Comparison of ENCODE assay signal across 14 cellular contexts in the genomic region with DNA sequence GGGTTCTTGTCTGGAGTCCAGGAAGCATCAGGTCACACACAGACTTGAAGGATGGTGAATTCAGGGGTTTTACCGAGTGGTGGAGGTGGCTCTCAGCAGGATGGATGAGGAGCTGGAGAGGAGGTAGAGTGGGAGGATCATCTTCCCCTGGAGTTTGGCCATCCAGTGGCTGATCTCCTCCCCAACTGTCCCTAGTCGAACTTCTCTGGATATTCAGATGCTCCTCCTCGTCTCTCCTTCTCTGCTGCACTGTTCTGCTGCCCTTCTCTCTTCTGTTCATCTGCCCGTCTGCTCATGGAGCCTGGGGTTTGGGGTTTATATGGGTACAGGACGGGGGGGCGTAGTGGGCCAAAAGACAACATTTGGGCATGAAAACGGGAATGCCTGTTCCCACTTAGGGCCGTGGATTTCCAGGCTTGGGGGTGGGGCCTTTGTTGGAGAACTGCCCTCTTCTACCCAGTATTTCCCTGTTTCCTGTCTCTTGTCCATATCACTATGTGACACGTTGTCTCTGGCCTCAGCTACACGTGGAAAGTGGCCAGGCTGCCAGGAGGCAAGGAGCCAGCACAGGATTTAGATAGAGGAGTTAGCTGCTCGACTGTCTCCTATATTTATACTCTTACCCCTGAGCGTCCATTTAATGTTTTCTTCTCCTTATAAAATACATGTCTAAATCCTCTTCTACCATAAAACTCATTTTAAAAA.
DNase-seq lines count a peak whose midpoint lies in the region; ATAC-seq, FAIRE-seq and TF ChIP-seq lines count a peak whose summit lies in the region.
"Had no signal": no experiment of that assay in that cellular context is flagged by ENCODE, and none has a peak within 500 bp of the region (broad histone marks: within the 10 kb centered on the region; RNA-seq: fewer than 3 reads in every experiment).

No MANE protein-coding gene starts in this region.

- ATAC-seq in IMR-90 (ENCODE audit: low read depth) (peak; percentile 10), body of pancreas (peak; percentile 35), gastrocnemius medialis (peak; percentile 66 to 75)

- H2BK20ac ChIP-seq in IMR-90 (ENCODE audit: low read depth, low read length) = peak overlapping the region; percentile 67

- peak overlapping the region; percentile 36; the same call in 1 of the 2 replicates for H3K18ac ChIP-seq in IMR-90 (ENCODE audit: low read depth, low read length)

- no peaks in the 10 kb centered on the region for H3K9me3 Mint-ChIP-seq in CD4-positive, alpha-beta memory T cell
- H3K9me3 Mint-ChIP-seq: CD8-positive, alpha-beta memory T cell had no signal

- dilution Hi-C loops in IMR-90 (cut with HindIII; ENCODE audit: low sequenced_read_pairs, unreplicated experiment) = no loop called here

- peak overlapping the region; percentile 80 for H4K91ac ChIP-seq in IMR-90 (ENCODE audit: insufficient read depth, low read depth, low read length)

- intact Hi-C loops in IMR-90 (cut with micrococcal nuclease) (loop anchor here (5.0 kb wide), 1 partner anchor 81 kb away; no protein-coding TSS in a partner anchor), body of pancreas (cut with DNase I) (no loop called here), gastrocnemius medialis (cut with DNase I; ENCODE audit: low total_unique reads) (loop anchor here (5.0 to 10.0 kb wide), 2 partner anchors 79 to 1308 kb away; partner anchors contain the start of genes GNPAT and SIPA1L2)
- intact Hi-C loops in CD4-positive, alpha-beta memory T cell (cut with micrococcal nuclease) = no loop called here

- H3K27me3 Mint-ChIP-seq in CD4-positive, alpha-beta memory T cell = peaks cover 0 to 2% of the 10 kb centered on the region in 2 donors

- CTCF ChIA-PET in IMR-90 (lab: Yijun Ruan, JAX) = no interaction called here
- CTCF ChIA-PET in CD4-positive, alpha-beta memory T cell (lab: Charles Lee; ENCODE audit: partially characterized antibody) = interaction anchor here (1.4 kb wide), 1 partner anchor 74 kb away, joined by 4 read pairs; no protein-coding TSS in a partner anchor

- H3K36me3 ChIP-seq in IMR-90 (ENCODE audit: control insufficient read depth, insufficient read depth, low read length) (no peaks in the 10 kb centered on the region), body of pancreas (replicated peaks in 1 of 2; ENCODE audit: insufficient read depth in 1 of 2, low read depth in 2 of 2) (no peaks in the 10 kb centered on the region), hepatocyte (replicated peaks; ENCODE audit: insufficient read depth, low read depth) (no peaks in the 10 kb centered on the region), gastrocnemius medialis (no peaks in the 10 kb centered on the region), Karpas-422 (ENCODE audit: insufficient read depth, low read length) (no peaks in the 10 kb centered on the region)
- no peaks in the 10 kb centered on the region for H3K36me3 ChIP-seq in CD4-positive, alpha-beta memory T cell (ENCODE audit: insufficient read depth, low read length)

- H3K4me1 ChIP-seq in IMR-90 (ENCODE audit: control insufficient read depth, insufficient read depth, low read length) (peaks cover 16% of the 10 kb centered on the region), body of pancreas (peaks cover 4% of the 10 kb centered on the region), hepatocyte (ENCODE audit: insufficient read depth) (peaks cover 62% of the 10 kb centered on the region), gastrocnemius medialis (peaks cover 30 to 44% of the 10 kb centered on the region in 2 donors), Karpas-422 (ENCODE audit: low read length) (no peaks in the 10 kb centered on the region)
- H3K4me1 ChIP-seq in CD4-positive, alpha-beta memory T cell (ENCODE audit: insufficient read depth, low read length) = no peaks in the 10 kb centered on the region

- H3K23ac ChIP-seq in IMR-90 (ENCODE audit: low read depth, low read length) = peak overlapping the region; percentile 89

- H3K14ac ChIP-seq in IMR-90 (replicated peaks; ENCODE audit: low read depth, low read length) = peak overlapping the region; percentile 78

- peak; percentile 52 for DNase-seq in IMR-90
- DNase-seq in body of pancreas = peak; percentile 16 to 63 (median 48)
- peak; percentile 66 for DNase-seq in hepatocyte (ENCODE audit: low spot score)
- peak; percentile 28 to 56 for DNase-seq in gastrocnemius medialis
- no peak for DNase-seq in Karpas-422
- DNase-seq in CD4-positive, alpha-beta memory T cell = no peak
- DNase-seq in D721Med (ENCODE audit: insufficient read length, low spot score) = no peak
- DNase-seq in D341Med (ENCODE audit: low spot score) = no peak
- DNase-seq: activated CD4-positive, alpha-beta T cell treated with anti-CD3 and anti-CD28 coated beads for 4 hours; activated naive CD4-positive, alpha-beta T cell treated with Interleukin-2 at 50 U/mL for 16 hours; CD8-positive, alpha-beta memory T cell; islet precursor cell; NCI-H345 had no signal

- H2AFZ ChIP-seq in IMR-90 (replicated peaks; ENCODE audit: low read length, poor library complexity) (peak overlapping the region; percentile 74), hepatocyte (no peak overlapping the region), Karpas-422 (ENCODE audit: low read length) (no peak overlapping the region)

- in situ Hi-C loops in IMR-90 (cut with MboI; ENCODE audit: low sequenced_read_pairs) = no loop called here
- in situ Hi-C loops in gastrocnemius medialis (cut with MboI; ENCODE audit: low sequenced_read_pairs in 4 of 4) = no loop called here

- H3K9me2 ChIP-seq in hepatocyte (replicated peaks; ENCODE audit: insufficient read depth) (no peaks in the 10 kb centered on the region), Karpas-422 (replicated peaks; ENCODE audit: insufficient read depth, low read length) (no peaks in the 10 kb centered on the region)

- H4K20me1 ChIP-seq in IMR-90 (ENCODE audit: insufficient read depth, low read length) (peaks cover 3% of the 10 kb centered on the region; the same call in 1 of the 2 replicates), hepatocyte (ENCODE audit: insufficient read depth, poor library complexity, severe bottlenecking) (peaks cover 4% of the 10 kb centered on the region), Karpas-422 (ENCODE audit: insufficient read depth, low read depth, low read length) (no peaks in the 10 kb centered on the region)

- POLR2A ChIA-PET in IMR-90 (lab: Charles Lee; ENCODE audit: unreplicated experiment) = no interaction called here
- POLR2A ChIA-PET in CD4-positive, alpha-beta memory T cell (lab: Charles Lee; ENCODE audit: partially characterized antibody) = no interaction called here

- H3K36me3 Mint-ChIP-seq in CD4-positive, alpha-beta memory T cell = no peaks in the 10 kb centered on the region
- H3K36me3 Mint-ChIP-seq: CD8-positive, alpha-beta memory T cell had no signal

- no peaks in the 10 kb centered on the region for H3K9me3 ChIP-seq in IMR-90 (ENCODE audit: control insufficient read depth, insufficient read depth, low read length)
- no peaks in the 10 kb centered on the region for H3K9me3 ChIP-seq in body of pancreas
- H3K9me3 ChIP-seq in hepatocyte (ENCODE audit: low read depth) = no peaks in the 10 kb centered on the region
- no peaks in the 10 kb centered on the region for H3K9me3 ChIP-seq in gastrocnemius medialis
- no peaks in the 10 kb centered on the region for H3K9me3 ChIP-seq in Karpas-422 (ENCODE audit: low read length)
- no peaks in the 10 kb centered on the region for H3K9me3 ChIP-seq in CD4-positive, alpha-beta memory T cell (ENCODE audit: control insufficient read depth in 1 of 2, low read length in 2 of 2)

- no peak for TF ChIP-seq CTCF in IMR-90 (conservative IDR thresholded peaks at IDR 0.05; ENCODE audit: low read depth, low read length)
- no peak for TF ChIP-seq CTCF in body of pancreas (IDR thresholded peaks at IDR 0.05)
- no peak for TF ChIP-seq CTCF in hepatocyte (IDR thresholded peaks at IDR 0.05; ENCODE audit: poor library complexity)
- no peak for TF ChIP-seq CTCF in gastrocnemius medialis (IDR thresholded peaks at IDR 0.05 in 4 of 5, conservative IDR thresholded peaks at IDR 0.05 in 1 of 5)
- TF ChIP-seq CTCF in D721Med (IDR thresholded peaks at IDR 0.05; ENCODE audit: insufficient read depth, missing control alignments) = no peak

- H2AK5ac ChIP-seq in IMR-90 (ENCODE audit: low read depth, low read length) = peak overlapping the region; percentile 93

- 100% methylated on average over 1 of the region's 12 CpGs; no CpG with 5 or more reads in 1 of the 2 experiments for WGBS in IMR-90 (ENCODE audit: extremely low coverage in 2 of 2, insufficient read length in 1 of 2), 2 experiments
- WGBS in body of pancreas, 2 donors = 53 to 57% methylated on average over 12 of the region's 12 CpGs
- 52% methylated on average over 12 of the region's 12 CpGs for WGBS in hepatocyte (ENCODE audit: low lambda C conversion rate, missing lambda C conversion rate)

- peaks cover 58% of the 10 kb centered on the region for H3K79me2 ChIP-seq in hepatocyte
- no peaks in the 10 kb centered on the region for H3K79me2 ChIP-seq in Karpas-422 (ENCODE audit: low read length)

- H3K4me3 ChIP-seq in IMR-90 (ENCODE audit: insufficient read depth, low read depth, low read length) (no peak overlapping the region), body of pancreas (no peak overlapping the region), hepatocyte (no peak overlapping the region), gastrocnemius medialis (no peak overlapping the region), Karpas-422 (ENCODE audit: low read length) (no peak overlapping the region)
- no peak overlapping the region for H3K4me3 ChIP-seq in CD4-positive, alpha-beta memory T cell (ENCODE audit: low read length in 2 of 2)

- no peak overlapping the region for H3K27ac Mint-ChIP-seq in CD4-positive, alpha-beta memory T cell
- H3K27ac Mint-ChIP-seq: CD8-positive, alpha-beta memory T cell had no signal

- H2AK9ac ChIP-seq in IMR-90 (replicated peaks; ENCODE audit: low read depth, low read length, poor library complexity) = peak overlapping the region; percentile 53

- H3K4me1 Mint-ChIP-seq in CD4-positive, alpha-beta memory T cell = peaks cover 0 to 9% (median 2%) of the 10 kb centered on the region in 4 donors

- H3K27ac ChIP-seq in IMR-90 (ENCODE audit: insufficient read depth, low read length) = peak overlapping the region; percentile 36
- H3K27ac ChIP-seq in body of pancreas = no peak overlapping the region
- peak overlapping the region; percentile 79 for H3K27ac ChIP-seq in hepatocyte
- peak overlapping the region in 2 of 4 donors; percentile 23 to 27 for H3K27ac ChIP-seq in gastrocnemius medialis
- H3K27ac ChIP-seq in Karpas-422 (ENCODE audit: low read length) = no peak overlapping the region
- H3K27ac ChIP-seq in CD4-positive, alpha-beta memory T cell (ENCODE audit: low read depth, low read length) = no peak overlapping the region

- H4K5ac ChIP-seq in IMR-90 (ENCODE audit: low read depth, low read length) = peak overlapping the region; percentile 2; the same call in 1 of the 2 replicates

- no peak overlapping the region; the same call in 1 of the 2 replicates for H3K56ac ChIP-seq in IMR-90 (ENCODE audit: extremely low read depth, insufficient read depth, low read length)

- H3K9me1 ChIP-seq in IMR-90 (ENCODE audit: insufficient read depth, low read length) = peaks cover 15% of the 10 kb centered on the region

- TF ChIP-seq POLR2A in IMR-90 (IDR thresholded peaks at IDR 0.05; ENCODE audit: low read depth, low read length) = no peak
- TF ChIP-seq POLR2A in body of pancreas (IDR thresholded peaks at IDR 0.05) = no peak
- no peak for TF ChIP-seq POLR2A in gastrocnemius medialis (IDR thresholded peaks at IDR 0.05)

- peak overlapping the region; percentile 47; the same call in 2 of the 3 replicates for H2BK15ac ChIP-seq in IMR-90 (ENCODE audit: low read depth, low read length)

- no TSS peak for BruUV-seq in IMR-90 (replicated peaks; lab: Mats Ljungman, UMichigan)

- H3K4ac ChIP-seq in IMR-90 (ENCODE audit: low read depth, low read length) = peak overlapping the region; percentile 84

- H3K79me1 ChIP-seq in IMR-90 (ENCODE audit: low read depth in 1 of 2, low read length in 2 of 2) = peaks cover 5 to 29% of the 10 kb centered on the region in 2 experiments; a peak in 2 of 4 replicates

- no peak for FAIRE-seq in D721Med (lab: Jason Lieb, UNC)
- FAIRE-seq: endometrium had no signal

- peak overlapping the region; percentile 88 for H2BK120ac ChIP-seq in IMR-90 (ENCODE audit: low read depth, low read length)

- no peak overlapping the region for H3K4me3 Mint-ChIP-seq in CD4-positive, alpha-beta memory T cell
- H3K4me3 Mint-ChIP-seq: CD8-positive, alpha-beta memory T cell had no signal

- TF ChIP-seq RAD21 in IMR-90 (IDR thresholded peaks at IDR 0.05; ENCODE audit: low read length) = no peak

- H3K27me3 ChIP-seq in IMR-90 (ENCODE audit: control insufficient read depth, insufficient read depth, low read length) = no peaks in the 10 kb centered on the region
- H3K27me3 ChIP-seq in body of pancreas = no peaks in the 10 kb centered on the region
- H3K27me3 ChIP-seq in hepatocyte = no peaks in the 10 kb centered on the region
- no peaks in the 10 kb centered on the region for H3K27me3 ChIP-seq in gastrocnemius medialis
- H3K27me3 ChIP-seq in Karpas-422 (ENCODE audit: low read length) = no peaks in the 10 kb centered on the region
- H3K27me3 ChIP-seq in CD4-positive, alpha-beta memory T cell (ENCODE audit: insufficient read depth, low read length) = no peaks in the 10 kb centered on the region

- H3K4me2 ChIP-seq in IMR-90 (ENCODE audit: low read depth, low read length) (peak overlapping the region; percentile 25; the same call in 1 of the 2 replicates), hepatocyte (peak overlapping the region; percentile 60), Karpas-422 (ENCODE audit: low read depth, low read length, poor library complexity, severe bottlenecking) (no peak overlapping the region)

- H3K9ac ChIP-seq in IMR-90 (ENCODE audit: low read depth, low read length) (no peak overlapping the region), Karpas-422 (ENCODE audit: low read length) (no peak overlapping the region)

- peak overlapping the region; percentile 40 for H2BK5ac ChIP-seq in IMR-90 (ENCODE audit: low read depth, low read length, poor library complexity, severe bottlenecking)

- peak overlapping the region; percentile 61 to 77; a peak in 3 of 4 replicates for H4K8ac ChIP-seq in IMR-90 (ENCODE audit: low read depth in 2 of 2, low read length in 2 of 2)

Comparison
In these comparisons a context has a peak if more than half of its experiments do, and no peak if none do; other contexts are left out.
1. ATAC-seq: peak in every context shown above with its lines; median percentile 70 in gastrocnemius medialis; 35 in body of pancreas; 10 in IMR-90.
2. DNase-seq: peak in IMR-90 (single experiment), body of pancreas (4 of 4), hepatocyte (single experiment) and gastrocnemius medialis (2 of 2); none in Karpas-422 (single experiment), CD4-positive, alpha-beta memory T cell (0 of 5), D721Med (single experiment) and D341Med (single experiment).
3. H3K27ac ChIP-seq: peak in IMR-90 (single experiment) and hepatocyte (single experiment); none in body of pancreas (0 of 4), Karpas-422 (single experiment) and CD4-positive, alpha-beta memory T cell (single experiment).
4. intact Hi-C loops: an anchor here in IMR-90 (5.0 kb wide) and gastrocnemius medialis (5.0 to 10.0 kb wide); none called in body of pancreas and CD4-positive, alpha-beta memory T cell.